Comparison of ENCODE assay signal across 7 cellular contexts in the genomic region with DNA sequence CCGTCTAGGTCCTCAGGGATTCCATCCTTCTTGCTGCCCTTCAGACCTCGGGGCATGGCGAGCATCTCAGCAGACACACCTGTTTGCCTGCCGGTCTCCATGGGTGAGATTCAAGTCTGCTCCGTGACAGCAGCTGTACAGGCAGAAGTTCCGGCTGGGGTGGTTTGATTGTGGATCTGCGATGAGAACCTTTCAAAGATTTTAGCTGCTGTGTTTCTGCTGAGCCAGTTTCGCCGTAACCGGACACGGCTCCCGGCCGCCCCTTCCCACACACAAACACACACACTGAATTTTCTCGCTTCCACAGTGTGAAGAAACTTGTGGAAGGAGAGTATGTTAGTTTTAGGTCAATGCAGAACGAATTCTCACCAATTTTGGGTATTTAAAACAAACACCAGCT. TPM values are rescaled to one million over a fixed set of nuclear protein-coding genes. Genes with fewer than 3 reads are reported as not detected.
"Had no signal": no experiment of that assay in that cellular context is flagged by ENCODE, and none has a peak within 500 bp of the region (broad histone marks: within the 10 kb centered on the region; RNA-seq: fewer than 3 reads in every experiment).

Gene TAF11L10 (minus strand): TSS at position 101 of the 400 bp plus-strand sequence.

RNA-seq across cellular contexts. Expression of gene TAF11L10, which starts in this region (rescaled TPM):
- total RNA-seq: GM23248, GM23338, H1, H4, H7, H9, HFFc6 had no signal
- polyA plus RNA-seq: GM23248, GM23338, H1 had no signal
